In genomic region chr4:29213020-29213419, GRCh38 we compare ENCODE assay signal across 33 cellular contexts.
"Had no signal": no experiment of that assay in that cellular context is flagged by ENCODE, and none has a peak within 500 bp of the region (broad histone marks: within the 10 kb centered on the region; RNA-seq: fewer than 3 reads in every experiment).

No MANE protein-coding gene starts in this region.

- H3K36me3 ChIP-seq: adrenal gland, ascending aorta, brain microvascular endothelial cell, breast epithelium, cardiac muscle cell had no signal

- DNase-seq: activated effector memory CD4-positive, alpha-beta T cell treated with anti-CD3 and anti-CD28 coated beads, Interleukin-2, amount 50 U/mL, for 16 hours; activated effector memory CD4-positive, alpha-beta T cell treated with Interleukin-2 at 50 U/mL for 16 hours; activated gamma-delta T cell; activated gamma-delta T cell treated with Interleukin-2 at 50 U/mL for 16 hours; activated naive CD4-positive, alpha-beta T cell; activated naive CD4-positive, alpha-beta T cell treated with anti-CD3 and anti-CD28 coated beads for 36 hours; activated naive CD4-positive, alpha-beta T cell treated with anti-CD3 and anti-CD28 coated beads, Interleukin-2, amount 10 ng/mL, durations not matched to agents 7 days and 5 days; activated naive CD4-positive, alpha-beta T cell treated with anti-CD3 and anti-CD28 coated beads, Interleukin-2, amount 50 U/mL, for 16 hours; activated naive CD4-positive, alpha-beta T cell treated with Interleukin-2 at 50 U/mL for 16 hours; activated naive CD8-positive, alpha-beta T cell treated with anti-CD3 and anti-CD28 coated beads for 36 hours; activated naive CD8-positive, alpha-beta T cell treated with anti-CD3 and anti-CD28 coated beads, Interleukin-2, amount 10 ng/mL, durations not matched to agents 7 days and 5 days; activated naive CD8-positive, alpha-beta T cell treated with anti-CD3 and anti-CD28 coated beads, Interleukin-2, amount 50 U/mL, for 24 hours; activated T-cell treated with anti-CD3 and anti-CD28 coated beads, Interleukin-2, amount 50 U/mL, for 24 hours; activated T-cell treated with anti-CD3 and anti-CD28 coated beads, Interleukin-2, amount 50 U/mL, for 4 hours; activated T-cell treated with anti-CD3 and anti-CD28 coated beads, Interleukin-2, amount 50 U/mL, for 48 hours; activated T-cell treated with anti-CD3 and anti-CD28 coated beads, Interleukin-2, amount 50 U/mL, for 72 hours; adrenal gland; amniotic stem cell; amygdala; anterior cingulate cortex; aorta; body of pancreas; brain microvascular endothelial cell; caudate nucleus; central memory CD4-positive, alpha-beta T cell; cerebellar nuclear complex had no signal

- ATAC-seq: activated naive CD4-positive, alpha-beta T cell treated with anti-CD3 and anti-CD28 coated beads, Interleukin-2, amount 50 U/mL, for 72 hours; activated naive CD8-positive, alpha-beta T cell treated with anti-CD3 and anti-CD28 coated beads, Interleukin-2, amount 50 U/mL, for 24 hours; activated T-cell treated with anti-CD3 and anti-CD28 coated beads, Interleukin-2, amount 50 U/mL, for 4 hours; activated T-cell treated with anti-CD3 and anti-CD28 coated beads, Interleukin-2, amount 50 U/mL, for 72 hours; activated T-helper 17 cell treated with anti-CD3 and anti-CD28 coated beads, Interleukin-2, amount 50 U/mL, for 72 hours; body of pancreas had no signal

- FAIRE-seq: astrocyte, bronchial epithelial cell had no signal

- H3K27ac ChIP-seq: adrenal gland, ascending aorta, body of pancreas, brain microvascular endothelial cell, breast epithelium, cardiac muscle cell had no signal

- H3K27me3 ChIP-seq: adrenal gland, ascending aorta, body of pancreas, brain microvascular endothelial cell, breast epithelium, cardiac muscle cell had no signal

- H3K4me3 ChIP-seq: adrenal gland, ascending aorta, body of pancreas, breast epithelium, cardiac muscle cell had no signal

- H3K4me1 ChIP-seq: adrenal gland, ascending aorta, body of pancreas, breast epithelium had no signal

- H3K9me3 ChIP-seq: adrenal gland, ascending aorta, body of pancreas, breast epithelium had no signal
